21 cellular contexts compared by ENCODE assay signal in genomic region chr12:97140355-97140754, GRCh38.
DNase-seq lines count a peak whose midpoint lies in the region; ATAC-seq, FAIRE-seq and TF ChIP-seq lines count a peak whose summit lies in the region.
"Had no signal": no experiment of that assay in that cellular context is flagged by ENCODE, and none has a peak within 500 bp of the region (broad histone marks: within the 10 kb centered on the region; RNA-seq: fewer than 3 reads in every experiment).

No MANE protein-coding gene starts in this region.

- H3K4ac ChIP-seq in trophoblast cell (ENCODE audit: low read depth, low read length), result no peak overlapping the region

- H3K4me1 Mint-ChIP-seq in GM23338, result peaks cover 11% of the 10 kb centered on the region
- H3K4me1 Mint-ChIP-seq: CD4-positive, alpha-beta memory T cell had no signal

- peak overlapping the region; percentile 1 for H4K91ac ChIP-seq in trophoblast cell (ENCODE audit: low read depth, low read length)

- no peak overlapping the region for H2BK12ac ChIP-seq in trophoblast cell (ENCODE audit: low read length)

- no CpG with 5 or more reads among the region's 4 CpGs for WGBS in trophoblast cell (ENCODE audit: extremely low coverage, insufficient coverage, insufficient read length)

- H3K9me3 Mint-ChIP-seq in GM23338, result peaks cover 4% of the 10 kb centered on the region; the same call in 1 of the 3 replicates
- H3K9me3 Mint-ChIP-seq: CD4-positive, alpha-beta memory T cell had no signal

- no peak overlapping the region for H2BK5ac ChIP-seq in trophoblast cell (ENCODE audit: low read depth, low read length, poor library complexity)

- no peak for TF ChIP-seq CTCF in GM23338 (conservative IDR thresholded peaks at IDR 0.05; ENCODE audit: low read depth in 2 of 2)

- H3K4me3 Mint-ChIP-seq in GM23338, result no peak overlapping the region
- H3K4me3 Mint-ChIP-seq: CD4-positive, alpha-beta memory T cell had no signal

- H3K4me2 ChIP-seq in GM23338, result no peak overlapping the region
- no peak overlapping the region for H3K4me2 ChIP-seq in trophoblast cell (ENCODE audit: low read length)

- DNase-seq in GM23338 (ENCODE audit: low spot score) (no peak), NOMO-1 treated with dmso at 0.1 percent for 144 hours (lab: John Stamatoyannopoulos, UW; ENCODE audit: unreplicated experiment) (peak; percentile 27), ecto neural progenitor cell (ENCODE audit: low spot score) (peak; percentile 36), trophoblast cell (no peak), GM12891 (ENCODE audit: insufficient read length, low spot score) (no peak), NAMALWA (ENCODE audit: low spot score) (no peak)
- DNase-seq: CD4-positive, alpha-beta memory T cell; DMS79 treated with DMSO at 0.1 percent for 48 hours; IMR-90; Kasumi-1; MG63; NCI-H187; NCI-H2107; NCI-H524; Peyer's patch had no signal

- H3K4me1 ChIP-seq in GM23338 (ENCODE audit: insufficient read depth) (peaks cover 10% of the 10 kb centered on the region; the same call in 1 of the 2 replicates), trophoblast cell (ENCODE audit: control insufficient read depth in 1 of 2, insufficient read depth in 2 of 2, low read length in 2 of 2) (peaks cover 2 to 3% of the 10 kb centered on the region in 2 experiments)
- H3K4me1 ChIP-seq: Peyer's patch had no signal

- H2BK120ac ChIP-seq in trophoblast cell (ENCODE audit: insufficient read depth, low read length, poor library complexity), result no peak overlapping the region

- H3K4me3 ChIP-seq in GM23338, result no peak overlapping the region
- no peak overlapping the region for H3K4me3 ChIP-seq in trophoblast cell (ENCODE audit: low read depth, low read length)
- H3K4me3 ChIP-seq: HAP-1, MG63, Peyer's patch had no signal

- H3K27ac ChIP-seq in GM23338 (ENCODE audit: low read depth) (no peak overlapping the region), trophoblast cell (ENCODE audit: low read depth, low read length) (no peak overlapping the region)
- H3K27ac ChIP-seq: HL-60, Peyer's patch had no signal

- H3K18ac ChIP-seq in trophoblast cell (ENCODE audit: low read length), result no peak overlapping the region

- no peaks in the 10 kb centered on the region for H3F3A ChIP-seq in GM23338 (replicated peaks; ENCODE audit: low read depth)

- H3K9me2 ChIP-seq in GM23338 (ENCODE audit: insufficient read depth), result no peaks in the 10 kb centered on the region; the same call in 1 of the 2 replicates

- H3K27ac Mint-ChIP-seq in GM23338, result peak overlapping the region; percentile 5; the same call in 1 of the 2 replicates
- H3K27ac Mint-ChIP-seq: CD4-positive, alpha-beta memory T cell had no signal

- peaks cover 3% of the 10 kb centered on the region; the same call in 1 of the 3 replicates for H3K36me3 Mint-ChIP-seq in GM23338 (ENCODE audit: low read depth)
- H3K36me3 Mint-ChIP-seq: CD4-positive, alpha-beta memory T cell had no signal

- no peaks in the 10 kb centered on the region for H3K9me3 ChIP-seq in trophoblast cell (ENCODE audit: insufficient read depth, low read depth, low read length)
- H3K9me3 ChIP-seq: HAP-1, MG63, Peyer's patch had no signal

- H2AFZ ChIP-seq in GM23338 (peak overlapping the region; percentile 67; the same call in 1 of the 2 replicates), trophoblast cell (ENCODE audit: insufficient read depth, low read length, poor library complexity) (no peak overlapping the region)

- no peaks in the 10 kb centered on the region for H3K27me3 ChIP-seq in GM23338 (ENCODE audit: insufficient read depth)
- no peaks in the 10 kb centered on the region for H3K27me3 ChIP-seq in trophoblast cell (ENCODE audit: insufficient read depth, low read length)
- H3K27me3 ChIP-seq: MG63, Peyer's patch had no signal

- H3K36me3 ChIP-seq in GM23338 (ENCODE audit: insufficient read depth) (no peaks in the 10 kb centered on the region), trophoblast cell (ENCODE audit: control insufficient read depth in 1 of 2, insufficient read depth in 2 of 2, low read length in 2 of 2) (no peaks in the 10 kb centered on the region)
- H3K36me3 ChIP-seq: HAP-1, MG63, Peyer's patch had no signal

- H2AK5ac ChIP-seq in trophoblast cell (ENCODE audit: low read length), result peak overlapping the region; percentile 48

- no peaks in the 10 kb centered on the region for H3K79me1 ChIP-seq in trophoblast cell (ENCODE audit: low read length)

- no peaks in the 10 kb centered on the region for H4K20me1 ChIP-seq in GM23338 (replicated peaks; ENCODE audit: insufficient read depth)

- H3K9ac ChIP-seq in trophoblast cell (ENCODE audit: low read length), result no peak overlapping the region

- no peak for TF ChIP-seq POLR2A in GM12891 (IDR thresholded peaks at IDR 0.05; ENCODE audit: low read depth, low read length)

- no peak overlapping the region for H3K23ac ChIP-seq in trophoblast cell (ENCODE audit: low read length)

- no peak overlapping the region for H4K12ac ChIP-seq in trophoblast cell (ENCODE audit: low read depth, low read length)

- H3K27me3 Mint-ChIP-seq in GM23338 (ENCODE audit: insufficient read depth, low read depth, poor library complexity), result peaks cover 5% of the 10 kb centered on the region

- no peak for ATAC-seq in GM23338
- no peak for ATAC-seq in HG02759 (IDR thresholded peaks at IDR 0.05; ENCODE audit: unreplicated experiment)
- ATAC-seq: Right ventricle myocardium inferior had no signal

- H3K14ac ChIP-seq in trophoblast cell (ENCODE audit: low read length), result no peak overlapping the region

- H3K79me2 ChIP-seq in GM23338 (replicated peaks; ENCODE audit: insufficient read depth) (no peaks in the 10 kb centered on the region), trophoblast cell (ENCODE audit: control insufficient read depth, insufficient read depth, low read length, poor library complexity) (no peaks in the 10 kb centered on the region)

- FAIRE-seq in GM12891 (lab: Jason Lieb, UNC), result no peak
- FAIRE-seq: A204.1, HTR-8/SVneo had no signal

- H4K8ac ChIP-seq in trophoblast cell (ENCODE audit: low read depth, low read length), result no peak overlapping the region

TF ChIP-seq in GM23338, 12 proteins besides CTCF, POLR2A, EP300 and RAD21 (continues in another document):
- TF ChIP-seq POLR2AphosphoS5 (IDR thresholded peaks at IDR 0.05; ENCODE audit: low read depth) (no peak), EZH2 (IDR thresholded peaks at IDR 0.05; ENCODE audit: low read depth, unreplicated experiment) (no peak), ZNF331 (CRISPR knock-in tag; IDR thresholded peaks at IDR 0.05; ENCODE audit: low read depth) (no peak), ZNF114 (CRISPR knock-in tag; IDR thresholded peaks at IDR 0.05) (no peak), STAT1 (IDR thresholded peaks at IDR 0.05; ENCODE audit: unreplicated experiment) (no peak)

TF ChIP-seq in GM12891, 5 proteins besides CTCF, POLR2A, EP300 and RAD21:
- TF ChIP-seq PAX5 (IDR thresholded peaks at IDR 0.05; ENCODE audit: insufficient read depth, low read length, severe bottlenecking), result no peak
- no peak for TF ChIP-seq POLR2AphosphoS5 (IDR thresholded peaks at IDR 0.05; ENCODE audit: low read depth, low read length)
- no peak for TF ChIP-seq SPI1 (IDR thresholded peaks at IDR 0.05; ENCODE audit: low read depth, low read length)
- no peak for TF ChIP-seq POU2F2 (IDR thresholded peaks at IDR 0.05; ENCODE audit: low read depth, low read length)
- no peak for TF ChIP-seq TAF1 (IDR thresholded peaks at IDR 0.05; ENCODE audit: low read depth, low read length)

Comparison
In these comparisons a context has a peak if more than half of its experiments do, and no peak if none do; other contexts are left out.
1. DNase-seq: peak in NOMO-1 treated with dmso at 0.1 percent for 144 hours (single experiment) and ecto neural progenitor cell (single experiment); none in GM23338 (single experiment), trophoblast cell (0 of 2), GM12891 (single experiment) and NAMALWA (single experiment).